ENCODE assay signal across 8 cellular contexts in genomic region chr7:55366461-55367138, GRCh38. TPM values are rescaled to one million over a fixed set of nuclear protein-coding genes. Genes with fewer than 3 reads are reported as not detected.
DNase-seq lines count a peak whose midpoint lies in the region; ATAC-seq and TF ChIP-seq lines count a peak whose summit lies in the region.

No MANE protein-coding gene starts in this region.

- intact Hi-C loops in Right ventricle myocardium superior (cut with DNase I), result no loop called here

- TF ChIP-seq CTCF in NB4 (IDR thresholded peaks at IDR 0.05; ENCODE audit: low read depth, low read length), result no peak

- no peaks in the 10 kb centered on the region for H3K27me3 ChIP-seq in rectal smooth muscle tissue (ENCODE audit: control insufficient read depth, insufficient read depth, low read length)

- no peaks in the 10 kb centered on the region for H3K9me3 Mint-ChIP-seq in activated T-cell treated with anti-CD3 and anti-CD28 coated beads, Interleukin-2, amount 50 U/mL, for 4 hours

- no peaks in the 10 kb centered on the region for H3K36me3 ChIP-seq in rectal smooth muscle tissue (ENCODE audit: control insufficient read depth, insufficient read depth, low read length)

- DNase-seq in NB4 (ENCODE audit: low read depth) (peak; percentile 56), Right ventricle myocardium superior (no peak), C1 segment of cervical spinal cord (lab: John Stamatoyannopoulos, UW) (no peak)
- DNase-seq in activated T-cell treated with anti-CD3 and anti-CD28 coated beads, Interleukin-2, amount 50 U/mL, for 4 hours, result peak; percentile 23
- no peak for DNase-seq in effector CD4-positive, alpha-beta T cell

- no peaks in the 10 kb centered on the region for H3K27me3 Mint-ChIP-seq in activated T-cell treated with anti-CD3 and anti-CD28 coated beads, Interleukin-2, amount 50 U/mL, for 4 hours (ENCODE audit: low read depth)

- TF ChIP-seq POLR2A in NB4 (IDR thresholded peaks at IDR 0.05; ENCODE audit: extremely low read depth, insufficient read length), result no peak

- peak overlapping the region; percentile 98 for H3K4me3 Mint-ChIP-seq in activated T-cell treated with anti-CD3 and anti-CD28 coated beads, Interleukin-2, amount 50 U/mL, for 4 hours

- peak overlapping the region; percentile 96 for H3K9ac ChIP-seq in rectal smooth muscle tissue (ENCODE audit: low read length)

- H3K27ac ChIP-seq in rectal smooth muscle tissue (ENCODE audit: low read depth, low read length), result peak overlapping the region; percentile 97

- H3K4me1 Mint-ChIP-seq in activated T-cell treated with anti-CD3 and anti-CD28 coated beads, Interleukin-2, amount 50 U/mL, for 4 hours (ENCODE audit: low read depth), result peaks cover 35% of the 10 kb centered on the region

- peaks cover 6% of the 10 kb centered on the region for H3K4me1 ChIP-seq in rectal smooth muscle tissue (ENCODE audit: control insufficient read depth, insufficient read depth, low read length)

- peak; percentile 23 for ATAC-seq in GM18502 (IDR thresholded peaks at IDR 0.05; ENCODE audit: poor library complexity, unreplicated experiment)
- peak; percentile 21 for ATAC-seq in HG02588 (IDR thresholded peaks at IDR 0.05; ENCODE audit: unreplicated experiment)
- ATAC-seq in activated T-cell treated with anti-CD3 and anti-CD28 coated beads, Interleukin-2, amount 50 U/mL, for 4 hours, result peak; percentile 21 to 28
- peak; percentile 31 for ATAC-seq in Right ventricle myocardium superior (ENCODE audit: poor library complexity)

- H3K36me3 Mint-ChIP-seq in activated T-cell treated with anti-CD3 and anti-CD28 coated beads, Interleukin-2, amount 50 U/mL, for 4 hours (ENCODE audit: insufficient read depth), result peaks cover 1% of the 10 kb centered on the region

- peak overlapping the region; percentile 98 for H3K4me3 ChIP-seq in NB4 (ENCODE audit: low read depth, low read length)
- peak overlapping the region; percentile 95 for H3K4me3 ChIP-seq in rectal smooth muscle tissue (ENCODE audit: low read length)

RNA-seq across cellular contexts. Expression of gene LANCL2, which starts 1.5 kb away (rescaled TPM):
- total RNA-seq in activated T-cell treated with anti-CD3 and anti-CD28 coated beads, Interleukin-2, amount 50 U/mL, for 4 hours, result 10 to 100 TPM; 23.3 to 26.4 (median 25.7) TPM
- total RNA-seq in Right ventricle myocardium superior, result 5.6 TPM

Comparison
In these comparisons a context has a peak if more than half of its experiments do, and no peak if none do; other contexts are left out.
1. DNase-seq: peak in NB4 (single experiment) and activated T-cell treated with anti-CD3 and anti-CD28 coated beads, Interleukin-2, amount 50 U/mL, for 4 hours (single experiment); none in Right ventricle myocardium superior (single experiment), C1 segment of cervical spinal cord (0 of 14) and effector CD4-positive, alpha-beta T cell (single experiment).
2. Peak in every context shown above with its lines, with median percentiles within 50 percentile points of each other: ATAC-seq.